In genomic region chr9:110260911-110261310, GRCh38 we compare ENCODE assay signal across 26 cellular contexts. TPM values are rescaled to one million over a fixed set of nuclear protein-coding genes. Genes with fewer than 3 reads are reported as not detected.
"Had no signal": no experiment of that assay in that cellular context is flagged by ENCODE, and none has a peak within 500 bp of the region (broad histone marks: within the 10 kb centered on the region; RNA-seq: fewer than 3 reads in every experiment).

No MANE protein-coding gene starts in this region.

- H3K4me3 ChIP-seq: gastroesophageal sphincter, heart right ventricle, left ventricle myocardium inferior, neural progenitor cell, ovary, right lobe of liver had no signal

- DNase-seq: activated CD4-positive, alpha-beta memory T cell treated with anti-CD3 and anti-CD28 coated beads for 36 hours; activated CD4-positive, alpha-beta T cell treated with anti-CD3 and anti-CD28 coated beads for 36 hours; activated gamma-delta T cell treated with Interleukin-2 at 50 U/mL for 16 hours; activated T-cell treated with anti-CD3 and anti-CD28 coated beads for 4 hours; effector memory CD4-positive, alpha-beta T cell; heart right ventricle; immature natural killer cell; kidney glomerular epithelial cell; left ventricle myocardium inferior; ovary; right lobe of liver; small intestine; stimulated activated CD4-positive, alpha-beta T cell treated with anti-CD3 and anti-CD28 coated beads, Interleukin-4, amount 100 ng/mL, for 1 hour; stimulated activated naive CD8-positive, alpha-beta T cell treated with anti-CD3 and anti-CD28 coated beads, Interleukin-15, amount 100 ng/mL, for 72 hours had no signal

- H3K9me3 Mint-ChIP-seq: activated CD4-positive, alpha-beta memory T cell treated with anti-CD3 and anti-CD28 coated beads for 36 hours; activated naive CD4-positive, alpha-beta T cell treated with anti-CD3 and anti-CD28 coated beads, Interleukin-2, amount 50 U/mL, for 72 hours; activated T-helper 1 cell treated with anti-CD3 and anti-CD28 coated beads, Interleukin-12 subunit alpha, Interleukin-12 subunit beta, Interleukin-2, Interleukin-4 antibody, amounts not matched to agents 30 ng/mL and 10 ng/mL and 1 ng/mL, durations not matched to agents 14 hours and 24 hours and 36 hours; dendritic cell treated with granulocyte-macrophage colony-stimulating factor and Interleukin-4, amounts not matched to agents 40 ng/mL and 50 ng/mL, for 4 days; immature natural killer cell; stimulated activated naive CD8-positive, alpha-beta T cell treated with anti-CD3 and anti-CD28 coated beads, Interleukin-15, amount 100 ng/mL, for 72 hours; type B pancreatic cell had no signal

- H3K27ac Mint-ChIP-seq: activated CD4-positive, alpha-beta memory T cell treated with anti-CD3 and anti-CD28 coated beads for 36 hours; activated CD4-positive, alpha-beta T cell treated with anti-CD3 and anti-CD28 coated beads for 36 hours; activated naive CD4-positive, alpha-beta T cell treated with anti-CD3 and anti-CD28 coated beads, Interleukin-2, amount 50 U/mL, for 72 hours; activated T-helper 1 cell treated with anti-CD3 and anti-CD28 coated beads, Interleukin-12 subunit alpha, Interleukin-12 subunit beta, Interleukin-2, Interleukin-4 antibody, amounts not matched to agents 30 ng/mL and 10 ng/mL and 1 ng/mL, durations not matched to agents 14 hours and 24 hours and 36 hours; dendritic cell treated with granulocyte-macrophage colony-stimulating factor and Interleukin-4, amounts not matched to agents 40 ng/mL and 50 ng/mL, for 4 days; immature natural killer cell; neural progenitor cell; type B pancreatic cell; WTC11 had no signal

- H3K9me3 ChIP-seq: gastroesophageal sphincter, ovary, right lobe of liver had no signal

- H3K27ac ChIP-seq: gastroesophageal sphincter, heart right ventricle, left ventricle myocardium inferior, neural progenitor cell, ovary, right lobe of liver had no signal

- H3K36me3 ChIP-seq: gastroesophageal sphincter, heart right ventricle, left ventricle myocardium inferior, neural progenitor cell, ovary, right lobe of liver had no signal

- H3K36me3 Mint-ChIP-seq: immature natural killer cell, neural progenitor cell, type B pancreatic cell, WTC11 had no signal

- H3K27me3 ChIP-seq: heart right ventricle, neural progenitor cell, ovary, right lobe of liver had no signal

- ATAC-seq: activated CD4-positive, alpha-beta T cell treated with anti-CD3 and anti-CD28 coated beads for 36 hours; activated naive CD4-positive, alpha-beta T cell treated with anti-CD3 and anti-CD28 coated beads, Interleukin-2, amount 50 U/mL, for 72 hours; gastroesophageal sphincter; heart right ventricle; right lobe of liver; stimulated activated naive CD8-positive, alpha-beta T cell treated with anti-CD3 and anti-CD28 coated beads, Interleukin-15, amount 100 ng/mL, for 72 hours; WTC11 had no signal

- H3K4me3 Mint-ChIP-seq: activated CD4-positive, alpha-beta memory T cell treated with anti-CD3 and anti-CD28 coated beads for 36 hours; activated CD4-positive, alpha-beta T cell treated with anti-CD3 and anti-CD28 coated beads for 36 hours; activated T-helper 1 cell treated with anti-CD3 and anti-CD28 coated beads, Interleukin-12 subunit alpha, Interleukin-12 subunit beta, Interleukin-2, Interleukin-4 antibody, amounts not matched to agents 30 ng/mL and 10 ng/mL and 1 ng/mL, durations not matched to agents 14 hours and 24 hours and 36 hours; dendritic cell treated with granulocyte-macrophage colony-stimulating factor and Interleukin-4, amounts not matched to agents 40 ng/mL and 50 ng/mL, for 4 days; immature natural killer cell; neural progenitor cell; stimulated activated naive CD8-positive, alpha-beta T cell treated with anti-CD3 and anti-CD28 coated beads, Interleukin-15, amount 100 ng/mL, for 72 hours; type B pancreatic cell; WTC11 had no signal

- H3K27me3 Mint-ChIP-seq: activated CD4-positive, alpha-beta memory T cell treated with anti-CD3 and anti-CD28 coated beads for 36 hours; activated CD4-positive, alpha-beta T cell treated with anti-CD3 and anti-CD28 coated beads for 36 hours; dendritic cell treated with granulocyte-macrophage colony-stimulating factor and Interleukin-4, amounts not matched to agents 40 ng/mL and 50 ng/mL, for 4 days; stimulated activated naive CD8-positive, alpha-beta T cell treated with anti-CD3 and anti-CD28 coated beads, Interleukin-15, amount 100 ng/mL, for 72 hours had no signal

RNA-seq across cellular contexts. Expression of gene C9orf152, which starts 53.0 kb away (rescaled TPM):
- total RNA-seq: activated CD4-positive, alpha-beta memory T cell treated with anti-CD3 and anti-CD28 coated beads for 36 hours; activated CD4-positive, alpha-beta T cell treated with anti-CD3 and anti-CD28 coated beads for 36 hours; activated naive CD4-positive, alpha-beta T cell treated with anti-CD3 and anti-CD28 coated beads, Interleukin-2, amount 50 U/mL, for 72 hours; activated T-helper 1 cell treated with anti-CD3 and anti-CD28 coated beads, Interleukin-12 subunit alpha, Interleukin-12 subunit beta, Interleukin-2, Interleukin-4 antibody, amounts not matched to agents 30 ng/mL and 10 ng/mL and 1 ng/mL, durations not matched to agents 14 hours and 24 hours and 36 hours; cerebellum; heart right ventricle; left ventricle myocardium inferior; mononuclear cell; pulmonary artery endothelial cell; T-helper 2 cell treated with Interferon-gamma antibody and Interleukin-4, amounts not matched to agents 100 ng/mL and 5 ng/mL, for 36 hours; temporal lobe; WTC11 had no signal
